ENCODE assay signal across 8 cellular contexts in the genomic region with DNA sequence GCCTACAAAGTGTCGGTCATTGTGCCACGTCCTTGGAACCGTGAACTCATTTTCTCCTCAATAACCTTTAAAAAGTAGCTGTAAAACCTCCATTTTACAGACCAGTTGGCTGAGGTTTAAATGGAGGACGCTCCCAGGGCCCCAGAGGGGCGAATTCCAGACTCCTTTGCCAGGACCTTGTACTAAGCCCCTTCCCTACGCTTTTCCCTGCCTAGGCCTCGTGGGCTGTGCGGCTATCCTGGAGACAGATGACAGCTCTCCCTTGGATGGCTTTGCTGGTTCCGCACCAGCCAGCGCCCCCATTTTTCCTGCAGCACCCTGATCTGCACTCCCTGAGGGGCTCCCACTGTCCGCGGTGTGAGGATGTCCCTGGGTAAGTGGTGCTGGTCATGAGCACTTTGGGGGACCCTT. TPM values are rescaled to one million over a fixed set of nuclear protein-coding genes. Genes with fewer than 3 reads are reported as not detected.
DNase-seq lines count a peak whose midpoint lies in the region; ATAC-seq and TF ChIP-seq lines count a peak whose summit lies in the region.

No MANE protein-coding gene starts in this region.

- peaks cover 15% of the 10 kb centered on the region for H3K79me2 ChIP-seq in PC-3 (ENCODE audit: low read length)

- peaks cover 7% of the 10 kb centered on the region for H3K27me3 Mint-ChIP-seq in CD4-positive, CD25-positive, alpha-beta regulatory T cell

- no peaks in the 10 kb centered on the region for H3F3A ChIP-seq in PC-3 (ENCODE audit: low read length, unreplicated experiment)

- no peak for ATAC-seq in CD4-positive, CD25-positive, alpha-beta regulatory T cell (ENCODE audit: low read depth in 2 of 2)
- no peak for ATAC-seq in PC-3

- H3K4me3 Mint-ChIP-seq in CD4-positive, CD25-positive, alpha-beta regulatory T cell = peak overlapping the region; percentile 91 to 97 (median 93)

- TF ChIP-seq CTCF in PC-3 (conservative IDR thresholded peaks at IDR 0.05; ENCODE audit: low read depth, low read length) (no peak), GM10248 (IDR thresholded peaks at IDR 0.05; ENCODE audit: control extremely low read depth, extremely low read depth, low read depth, missing control alignments) (no peak)

- intact Hi-C loops in PC-3 (cut with micrococcal nuclease) = no loop called here
- intact Hi-C loops in head of caudate nucleus (cut with DNase I) = no loop called here

- peak overlapping the region; percentile 97 for H3K9ac ChIP-seq in PC-3 (ENCODE audit: low read length)

- H4K20me1 ChIP-seq in PC-3 (ENCODE audit: low read length) = no peaks in the 10 kb centered on the region

- CTCF ChIA-PET in PC-3 (lab: Charles Lee) = interaction anchor here (0.8 to 1.0 kb wide), 2 partner anchors 13 to 26 kb away, joined by 4 to 6 read pairs; a partner anchor contains a TSS
- CTCF ChIA-PET in GM10248 (lab: Yijun Ruan, JAX) = interaction anchor here (1.6 to 13.7 kb wide), 6 partner anchors 9 to 29 kb away, joined by 4 to 192 read pairs (median 22); a partner anchor contains a TSS

- peak overlapping the region in 2 of 3 donors; percentile 67 to 81 for H3K27ac Mint-ChIP-seq in CD4-positive, CD25-positive, alpha-beta regulatory T cell

- H3K9me3 Mint-ChIP-seq in CD4-positive, CD25-positive, alpha-beta regulatory T cell = peaks cover 0 to 2% (median 0%) of the 10 kb centered on the region in 7 donors

- no peaks in the 10 kb centered on the region for H3K9me2 ChIP-seq in PC-3 (replicated peaks; ENCODE audit: low read length)

- H3K27ac ChIP-seq in CD4-positive, CD25-positive, alpha-beta regulatory T cell (ENCODE audit: insufficient read depth, low read length, poor library complexity, severe bottlenecking) = no peak overlapping the region
- H3K27ac ChIP-seq in PC-3 (ENCODE audit: low read length) (0 out of 2 replicates have a peak overlapping the region, but pooled peaks have one; percentile 21), epithelial cell of prostate (peak overlapping the region; percentile 38)

- peaks cover 25% of the 10 kb centered on the region for H3K36me3 Mint-ChIP-seq in CD4-positive, CD25-positive, alpha-beta regulatory T cell

- H3K4me3 ChIP-seq in CD4-positive, CD25-positive, alpha-beta regulatory T cell (ENCODE audit: low read depth, low read length) = peak overlapping the region; percentile 24
- H3K4me3 ChIP-seq in PC-3 (ENCODE audit: low read length) (peak overlapping the region; percentile 91), neuron (ENCODE audit: low read length) (peak overlapping the region; percentile 79)

- no peaks in the 10 kb centered on the region for H3K9me3 ChIP-seq in CD4-positive, CD25-positive, alpha-beta regulatory T cell (ENCODE audit: control insufficient read depth in 2 of 2, low read length in 2 of 2)
- no peaks in the 10 kb centered on the region for H3K9me3 ChIP-seq in PC-3 (ENCODE audit: low read length)
- H3K9me3 ChIP-seq in neuron (ENCODE audit: low read length) = no peaks in the 10 kb centered on the region

- POLR2A ChIA-PET in PC-3 (lab: Charles Lee; ENCODE audit: unreplicated experiment) (interaction anchor here (1.1 kb wide), 1 partner anchor 12 kb away, joined by 3 read pairs; a partner anchor contains a TSS), GM10248 (lab: Yijun Ruan, JAX) (interaction anchor here (2.0 to 3.6 kb wide), 2 partner anchors 13 to 15 kb away, joined by 6 to 44 read pairs; a partner anchor contains a TSS)

- peak overlapping the region; percentile 98 for H3K4me2 ChIP-seq in PC-3 (ENCODE audit: low read length)

- no peak for DNase-seq in CD4-positive, CD25-positive, alpha-beta regulatory T cell
- no peak for DNase-seq in PC-3
- DNase-seq in epithelial cell of prostate (ENCODE audit: low read depth, low spot score) = no peak
- DNase-seq in DMS53 treated with DMSO at 0.1 percent for 48 hours (lab: John Stamatoyannopoulos, UW; ENCODE audit: unreplicated experiment) = no peak
- no peak for DNase-seq in GM10248 (ENCODE audit: extremely low spot score)
- DNase-seq in SKM-1 treated with dmso at 0.1 percent for 144 hours (lab: John Stamatoyannopoulos, UW; ENCODE audit: unreplicated experiment) = no peak
- DNase-seq in head of caudate nucleus = no peak

- H3K27me3 ChIP-seq in CD4-positive, CD25-positive, alpha-beta regulatory T cell (ENCODE audit: control insufficient read depth, insufficient read depth, low read length) = peaks cover under 1% of the 10 kb centered on the region
- H3K27me3 ChIP-seq in PC-3 (ENCODE audit: low read length) = no peaks in the 10 kb centered on the region
- H3K27me3 ChIP-seq in neuron (ENCODE audit: insufficient read depth, low read length) = no peaks in the 10 kb centered on the region

- H3K4me1 ChIP-seq in CD4-positive, CD25-positive, alpha-beta regulatory T cell (ENCODE audit: control insufficient read depth, insufficient read depth, low read length, poor library complexity, severe bottlenecking) = peaks cover 18% of the 10 kb centered on the region
- peaks cover 34% of the 10 kb centered on the region for H3K4me1 ChIP-seq in PC-3 (ENCODE audit: insufficient read depth, low read length)
- H3K4me1 ChIP-seq in neuron (ENCODE audit: insufficient read depth, low read length) = peaks cover 16% of the 10 kb centered on the region

- H3K4me1 Mint-ChIP-seq in CD4-positive, CD25-positive, alpha-beta regulatory T cell = peaks cover 2 to 23% (median 7%) of the 10 kb centered on the region in 4 donors

- no TSS peak for BruUV-seq in PC-3 (replicated peaks; lab: Mats Ljungman, UMichigan)

- peaks cover 5% of the 10 kb centered on the region for H3K36me3 ChIP-seq in CD4-positive, CD25-positive, alpha-beta regulatory T cell (ENCODE audit: control insufficient read depth, insufficient read depth, low read length)
- H3K36me3 ChIP-seq in PC-3 (ENCODE audit: low read depth, low read length) = no peaks in the 10 kb centered on the region
- H3K36me3 ChIP-seq in neuron (ENCODE audit: insufficient read depth, low read length) = peaks cover 31% of the 10 kb centered on the region

- H2AFZ ChIP-seq in PC-3 (ENCODE audit: low read length) (peak overlapping the region; percentile 74), neuron (ENCODE audit: low read depth, low read length) (peak overlapping the region; percentile 78)

RNA-seq across cellular contexts. Expression of a gene that starts 12.1 kb away (rescaled TPM):
- 64.8 TPM for total RNA-seq in CD4-positive, CD25-positive, alpha-beta regulatory T cell
- polyA plus RNA-seq in CD4-positive, CD25-positive, alpha-beta regulatory T cell = 10 to 100 TPM; 33.6 to 99.2 (median 88.1) TPM
- total RNA-seq in PC-3 (2014; rRNA removed) = 52.0 and 62.0 TPM in 2 replicates

RNA-seq across cellular contexts. Expression of a gene that starts 25.4 kb away (rescaled TPM):
- 59.1 TPM for total RNA-seq in CD4-positive, CD25-positive, alpha-beta regulatory T cell
- polyA plus RNA-seq in CD4-positive, CD25-positive, alpha-beta regulatory T cell = 10 to 100 TPM; 10.7 to 11.4 (median 11.0) TPM
- total RNA-seq in PC-3 (2014; rRNA removed) = 28.0 and 30.4 TPM in 2 replicates

Comparison
In these comparisons a context has a peak if more than half of its experiments do, and no peak if none do; other contexts are left out.
1. H3K4me3 ChIP-seq: peak in every context shown above with its lines; median percentile 91 in PC-3; 79 in neuron; 24 in CD4-positive, CD25-positive, alpha-beta regulatory T cell.